ENCODE assay signal across 10 cellular contexts in the genomic region with DNA sequence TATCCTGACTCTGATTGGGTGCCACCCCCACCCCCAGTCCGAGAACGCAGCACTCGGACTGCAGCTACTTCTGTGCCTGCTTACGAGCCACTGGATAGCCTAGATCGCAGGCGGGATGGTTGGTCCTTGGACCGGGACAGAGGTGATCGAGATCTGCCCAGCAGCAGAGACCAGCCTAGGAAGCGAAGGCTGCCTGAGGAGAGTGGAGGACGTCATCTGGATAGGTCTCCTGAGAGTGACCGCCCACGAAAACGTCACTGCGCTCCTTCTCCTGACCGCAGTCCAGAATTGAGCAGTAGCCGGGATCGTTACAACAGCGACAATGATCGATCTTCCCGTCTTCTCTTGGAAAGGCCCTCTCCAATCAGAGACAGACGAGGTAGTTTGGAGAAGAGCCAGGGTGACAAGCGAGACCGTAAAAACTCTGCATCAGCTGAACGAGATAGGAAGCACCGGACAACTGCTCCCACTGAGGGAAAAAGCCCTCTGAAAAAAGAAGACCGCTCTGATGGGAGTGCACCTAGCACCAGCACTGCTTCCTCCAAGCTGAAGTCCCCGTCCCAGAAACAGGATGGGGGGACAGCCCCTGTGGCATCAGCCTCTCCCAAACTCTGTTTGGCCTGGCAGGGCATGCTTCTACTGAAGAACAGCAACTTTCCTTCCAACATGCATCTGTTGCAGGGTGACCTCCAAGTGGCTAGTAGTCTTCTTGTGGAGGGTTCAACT. TPM values are rescaled to one million over a fixed set of nuclear protein-coding genes. Genes with fewer than 3 reads are reported as not detected.
DNase-seq lines count a peak whose midpoint lies in the region; TF ChIP-seq lines count a peak whose summit lies in the region.
"Had no signal": no experiment of that assay in that cellular context is flagged by ENCODE, and none has a peak within 500 bp of the region (broad histone marks: within the 10 kb centered on the region; RNA-seq: fewer than 3 reads in every experiment).

No MANE protein-coding gene starts in this region.

- H4K20me1 ChIP-seq in H9 (ENCODE audit: control insufficient read depth, insufficient read depth, insufficient read length): no peaks in the 10 kb centered on the region

- H3K79me2 ChIP-seq in H9 (ENCODE audit: insufficient read depth, low read length): peaks cover 41% of the 10 kb centered on the region

- H3K27me3 Mint-ChIP-seq in H9 (ENCODE audit: low read depth) (no peaks in the 10 kb centered on the region), immature natural killer cell (ENCODE audit: low read depth in 3 of 3) (peaks cover 4 to 13% (median 6%) of the 10 kb centered on the region in 3 donors), Caco-2 (ENCODE audit: insufficient read depth, unreplicated experiment) (no peaks in the 10 kb centered on the region), Calu3 (ENCODE audit: unreplicated experiment) (no peaks in the 10 kb centered on the region)
- H3K27me3 Mint-ChIP-seq: activated B cell treated with CpG ODN at 0.5 μM for 24 hours had no signal

- no peak overlapping the region for H3K23ac ChIP-seq in H9 (ENCODE audit: insufficient read length, low read depth, low read length)

- H3K9ac ChIP-seq in H9 (ENCODE audit: extremely low read depth, insufficient read length, low read length): no peak overlapping the region

- no peak overlapping the region for H2BK12ac ChIP-seq in H9 (ENCODE audit: insufficient read length, low read depth, low read length)

- H4K91ac ChIP-seq in H9 (ENCODE audit: insufficient read length, low read depth, low read length): no peak overlapping the region

- no peak overlapping the region for H3K27ac ChIP-seq in H9 (ENCODE audit: insufficient read length, low read depth, low read length)
- H3K27ac ChIP-seq in VCaP: peak overlapping the region; percentile 97

- H3K4me2 ChIP-seq in H9 (ENCODE audit: insufficient read depth, insufficient read length, low read length): peak overlapping the region; percentile 93

- no peak overlapping the region for H2BK15ac ChIP-seq in H9 (ENCODE audit: low read depth, low read length)

- H3K27ac Mint-ChIP-seq in H9: peak overlapping the region in 1 of 3 experiments; percentile 35; a peak in 1 of 7 replicates
- H3K27ac Mint-ChIP-seq in immature natural killer cell: peak overlapping the region in 4 of 6 donors; percentile 15 to 60 (median 52)
- H3K27ac Mint-ChIP-seq in Caco-2 (ENCODE audit: unreplicated experiment): no peak overlapping the region
- no peak overlapping the region for H3K27ac Mint-ChIP-seq in Calu3 (ENCODE audit: unreplicated experiment)
- H3K27ac Mint-ChIP-seq: activated B cell treated with CpG ODN at 0.5 μM for 24 hours had no signal

- H3K14ac ChIP-seq in H9 (ENCODE audit: insufficient read depth, low read length): no peak overlapping the region

- POLR2A ChIA-PET in Caco-2 (lab: Charles Lee): no interaction called here

- intact Hi-C loops in Caco-2 (cut with micrococcal nuclease; ENCODE audit: unreplicated experiment): no loop called here
- intact Hi-C loops in Calu3 (cut with micrococcal nuclease; ENCODE audit: unreplicated experiment): no loop called here

- no peak overlapping the region for H3K4ac ChIP-seq in H9 (ENCODE audit: low read depth, low read length)

- no peak overlapping the region for H2AFZ ChIP-seq in H9 (ENCODE audit: low read length)

- H3K23me2 ChIP-seq in H9 (ENCODE audit: insufficient read length, low read depth, low read length, poor library complexity, severe bottlenecking): peaks cover 13% of the 10 kb centered on the region

- H2BK5ac ChIP-seq in H9 (ENCODE audit: insufficient read length, low read length): no peak overlapping the region

- peaks cover 63 to 68% of the 10 kb centered on the region in 2 experiments for H3K4me1 Mint-ChIP-seq in H9
- peaks cover 67 to 80% of the 10 kb centered on the region in 2 donors for H3K4me1 Mint-ChIP-seq in immature natural killer cell
- H3K4me1 Mint-ChIP-seq in Caco-2 (ENCODE audit: low read depth, unreplicated experiment): peaks cover 14% of the 10 kb centered on the region
- peaks cover 29% of the 10 kb centered on the region for H3K4me1 Mint-ChIP-seq in Calu3 (ENCODE audit: low read depth, unreplicated experiment)

- CTCF ChIA-PET in Caco-2 (lab: Charles Lee): no interaction called here
- CTCF ChIA-PET in Calu3 (lab: Charles Lee): no interaction called here

- no peaks in the 10 kb centered on the region for H3K27me3 ChIP-seq in BE2C
- H3K27me3 ChIP-seq in H9 (ENCODE audit: insufficient read depth, low read length): no peaks in the 10 kb centered on the region
- H3K27me3 ChIP-seq in Caco-2 (replicated peaks; ENCODE audit: control insufficient read depth, insufficient read depth, low read length): no peaks in the 10 kb centered on the region

- no peak overlapping the region for H4K8ac ChIP-seq in H9 (replicated peaks; ENCODE audit: insufficient read length, low read depth, low read length)

- H3K4me3 ChIP-seq in BE2C (ENCODE audit: low read depth, low read length): peak overlapping the region; percentile 90
- H3K4me3 ChIP-seq in Caco-2 (ENCODE audit: low read depth, low read length): no peak overlapping the region

- no peak overlapping the region for H3K18ac ChIP-seq in H9 (ENCODE audit: insufficient read length, low read depth, low read length)

- H2AK5ac ChIP-seq in H9 (ENCODE audit: insufficient read length, low read length): no peak overlapping the region

- WGBS in H9 (ENCODE audit: extremely low coverage, insufficient read length, low lambda C conversion rate): no CpG with 5 or more reads among the region's 27 CpGs

- H3K36me3 Mint-ChIP-seq in H9 (ENCODE audit: insufficient read depth in 1 of 3, low read depth in 3 of 3) (peaks cover 37 to 56% (median 54%) of the 10 kb centered on the region in 3 experiments), immature natural killer cell (peaks cover 4 to 10% (median 8%) of the 10 kb centered on the region in 3 donors), Caco-2 (ENCODE audit: insufficient read depth, unreplicated experiment) (peaks cover 59% of the 10 kb centered on the region), Calu3 (ENCODE audit: insufficient read depth, unreplicated experiment) (peaks cover 40% of the 10 kb centered on the region)

- H3K36me3 ChIP-seq in BE2C (peaks cover 41% of the 10 kb centered on the region), Caco-2 (ENCODE audit: control insufficient read depth, insufficient read depth, low read length) (no peaks in the 10 kb centered on the region)

- BruUV-seq in Caco-2 (replicated peaks; lab: Mats Ljungman, UMichigan): no TSS peak
- no TSS peak for BruUV-seq in Calu3 (replicated peaks; lab: Mats Ljungman, UMichigan)

- H3K4me3 Mint-ChIP-seq in H9 (no peak overlapping the region), immature natural killer cell (peak overlapping the region; percentile 1 to 47 (median 33)), Caco-2 (ENCODE audit: unreplicated experiment) (no peak overlapping the region), Calu3 (ENCODE audit: low read depth, unreplicated experiment) (no peak overlapping the region)
- H3K4me3 Mint-ChIP-seq: activated B cell treated with CpG ODN at 0.5 μM for 24 hours had no signal

- no peak for TF ChIP-seq CTCF in BE2C (IDR thresholded peaks at IDR 0.05; ENCODE audit: low read depth, low read length)
- no peak for TF ChIP-seq CTCF in H9 (conservative IDR thresholded peaks at IDR 0.05)
- no peak for TF ChIP-seq CTCF in VCaP (conservative IDR thresholded peaks at IDR 0.05)
- TF ChIP-seq CTCF in Caco-2 (IDR thresholded peaks at IDR 0.05; ENCODE audit: insufficient read depth in 1 of 2, low read depth in 1 of 2, low read length in 1 of 2, severe bottlenecking in 1 of 2, unreplicated experiment in 1 of 2): no peak
- no peak for TF ChIP-seq CTCF in Calu3 (IDR thresholded peaks at IDR 0.05; ENCODE audit: unreplicated experiment)

- H2BK120ac ChIP-seq in H9 (ENCODE audit: low read depth, low read length, poor library complexity, severe bottlenecking): no peak overlapping the region

- DNase-seq in BE2C (peak; percentile 63), H9 (no peak), immature natural killer cell (no peak), Caco-2 (no peak), Calu3 (no peak), LoVo (ENCODE audit: low spot score) (no peak), NCI-H1436 treated with DMSO at 0.1 percent for 48 hours (lab: John Stamatoyannopoulos, UW) (no peak)
- DNase-seq: activated B cell treated with CpG ODN at 0.5 μM for 24 hours, NCI-H2081 treated with DMSO at 0.1 percent for 48 hours had no signal

- H4K5ac ChIP-seq in H9 (ENCODE audit: insufficient read length, low read depth, low read length): no peak overlapping the region

- H3T11ph ChIP-seq in H9 (ENCODE audit: low read length): no peak overlapping the region

- no peaks in the 10 kb centered on the region for H3K9me3 ChIP-seq in BE2C
- H3K9me3 ChIP-seq in H9 (ENCODE audit: control insufficient read depth, low read depth, low read length): no peaks in the 10 kb centered on the region
- no peaks in the 10 kb centered on the region for H3K9me3 ChIP-seq in Caco-2

- no peak overlapping the region for H3K56ac ChIP-seq in H9 (ENCODE audit: insufficient read length, low read depth, low read length)

- peaks cover 0 to 2% of the 10 kb centered on the region in 2 experiments; a peak in 1 of 5 replicates for H3K9me3 Mint-ChIP-seq in H9
- H3K9me3 Mint-ChIP-seq in immature natural killer cell: no peaks in the 10 kb centered on the region
- no peaks in the 10 kb centered on the region for H3K9me3 Mint-ChIP-seq in Caco-2 (ENCODE audit: unreplicated experiment)
- no peaks in the 10 kb centered on the region for H3K9me3 Mint-ChIP-seq in Calu3 (ENCODE audit: low read depth, unreplicated experiment)
- H3K9me3 Mint-ChIP-seq: activated B cell treated with CpG ODN at 0.5 μM for 24 hours had no signal

- no peaks in the 10 kb centered on the region for H3K79me1 ChIP-seq in H9 (ENCODE audit: insufficient read depth, low read depth, low read length, poor library complexity, severe bottlenecking)

- peaks cover 6% of the 10 kb centered on the region; the same call in 1 of the 2 replicates for H3K4me1 ChIP-seq in BE2C
- peaks cover 3% of the 10 kb centered on the region; the same call in 1 of the 2 replicates for H3K4me1 ChIP-seq in H9 (ENCODE audit: insufficient read depth, low read length)
- peaks cover 6% of the 10 kb centered on the region; the same call in 1 of the 2 replicates for H3K4me1 ChIP-seq in Caco-2

- no peak overlapping the region for H2BK20ac ChIP-seq in H9 (ENCODE audit: low read depth, low read length, poor library complexity, severe bottlenecking)

RNA-seq across cellular contexts. Expression of gene RBM15, which starts 2.1 kb away (rescaled TPM):
- 10.3 TPM for polyA plus RNA-seq in BE2C (2012; ENCODE audit: insufficient read depth, insufficient read length, low read depth)
- total RNA-seq in H9 (2021) (61.4 and 62.0 TPM in 2 replicates), Caco-2 (2022) (34.3 and 36.1 TPM in 2 replicates), Calu3 (2022) (35.6 and 36.7 TPM in 2 replicates)
- polyA plus RNA-seq in immature natural killer cell: 10 to 100 TPM in 1 of 3 donors, 1 to 10 TPM in 2; 5.7 to 14.4 (median 10.0) TPM

RNA-seq across cellular contexts. Expression of gene SLC16A4, which starts 49.5 kb away (rescaled TPM):
- polyA plus RNA-seq in BE2C (2012; ENCODE audit: insufficient read depth, insufficient read length, low read depth): 0.52 TPM
- 0.17 TPM in 1 of 2 replicates, not detected in the other for total RNA-seq in H9 (2021)
- under 1 TPM in 1 of 3 donors, not detected in 2; 0.80 TPM for polyA plus RNA-seq in immature natural killer cell
- 7.6 and 9.3 TPM in 2 replicates for total RNA-seq in Caco-2 (2022)
- 0.83 and 1.2 TPM in 2 replicates for total RNA-seq in Calu3 (2022)

Comparison
In these comparisons a context has a peak if more than half of its experiments do, and no peak if none do; other contexts are left out.
1. H3K27ac Mint-ChIP-seq: peak in immature natural killer cell (4 of 6); none in Caco-2 (single experiment) and Calu3 (single experiment).
2. H3K4me3 Mint-ChIP-seq: peak in immature natural killer cell (5 of 5); none in H9 (0 of 2), Caco-2 (single experiment) and Calu3 (single experiment).